ENCODE assay signal across 8 cellular contexts in genomic region chr6:82040405-82041221, GRCh38.
A peak's percentile ranks its signal among the peaks of the same experiment; 100 is the strongest.
DNase-seq lines count a peak whose midpoint lies in the region; ATAC-seq and TF ChIP-seq lines count a peak whose summit lies in the region.

No MANE protein-coding gene starts in this region.

- no peaks in the 10 kb centered on the region for H3K4me1 ChIP-seq in upper lobe of right lung

- peak; percentile 81 for ATAC-seq in HG03159 (IDR thresholded peaks at IDR 0.05; ENCODE audit: unreplicated experiment)
- ATAC-seq in left lobe of liver, result peak; percentile 95
- peak; percentile 84 for ATAC-seq in upper lobe of right lung

- no peaks in the 10 kb centered on the region for H3K9me3 ChIP-seq in upper lobe of right lung

- H3K36me3 ChIP-seq in upper lobe of right lung, result no peaks in the 10 kb centered on the region

- no peak overlapping the region for H3K4me3 ChIP-seq in cardiac fibroblast (replicated peaks in 1 of 2; ENCODE audit: low read depth in 2 of 2, low read length in 2 of 2)
- no peak overlapping the region for H3K4me3 ChIP-seq in upper lobe of right lung

- no peak overlapping the region for H3K27ac ChIP-seq in upper lobe of right lung

- DNase-seq in DMS153 (lab: John Stamatoyannopoulos, UW) (peak; percentile 34), GM19238 (ENCODE audit: insufficient read length, low spot score) (peak; percentile 1), NCI-H748 (lab: John Stamatoyannopoulos, UW; ENCODE audit: unreplicated experiment) (peak; percentile 72), cardiac fibroblast (ENCODE audit: low read depth in 2 of 2) (peak; percentile 73 to 76), left lobe of liver (ENCODE audit: low spot score) (no peak), upper lobe of right lung (no peak)
- DNase-seq in stimulated activated CD8-positive, alpha-beta memory T cell treated with anti-CD3 and anti-CD28 coated beads, Interleukin-4, amount 100 ng/mL, for 48 hours, result no peak

- TF ChIP-seq CTCF in cardiac fibroblast (IDR thresholded peaks at IDR 0.05; ENCODE audit: low read depth, low read length), result peak; percentile 85
- peak; percentile 63 for TF ChIP-seq CTCF in upper lobe of right lung (IDR thresholded peaks at IDR 0.05)

- no peaks in the 10 kb centered on the region for H3K27me3 ChIP-seq in upper lobe of right lung

- intact Hi-C loops in upper lobe of right lung (cut with DNase I), result no loop called here

Comparison
In these comparisons a context has a peak if more than half of its experiments do, and no peak if none do; other contexts are left out.
1. DNase-seq: peak in DMS153 (single experiment), GM19238 (single experiment), NCI-H748 (single experiment) and cardiac fibroblast (2 of 2); none in left lobe of liver (single experiment), upper lobe of right lung (single experiment) and stimulated activated CD8-positive, alpha-beta memory T cell treated with anti-CD3 and anti-CD28 coated beads, Interleukin-4, amount 100 ng/mL, for 48 hours (single experiment).
2. Peak in every context shown above with its lines, with median percentiles within 50 percentile points of each other: ATAC-seq.